Comparison of ENCODE assay signal across 15 cellular contexts in genomic region chr20:49291200-49291599, GRCh38. TPM values are rescaled to one million over a fixed set of nuclear protein-coding genes. Genes with fewer than 3 reads are reported as not detected.
DNase-seq lines count a peak whose midpoint lies in the region; ATAC-seq and TF ChIP-seq lines count a peak whose summit lies in the region.
"Had no signal": no experiment of that assay in that cellular context is flagged by ENCODE, and none has a peak within 500 bp of the region (broad histone marks: within the 10 kb centered on the region; RNA-seq: fewer than 3 reads in every experiment).

No MANE protein-coding gene starts in this region.

- no peak overlapping the region for H3K27ac ChIP-seq in upper lobe of right lung
- H3K27ac ChIP-seq in effector memory CD4-positive, alpha-beta T cell (ENCODE audit: insufficient read depth, low read length, poor library complexity, severe bottlenecking), result no peak overlapping the region
- H3K27ac ChIP-seq: BLaER1, brain microvascular endothelial cell, sigmoid colon had no signal

- peak overlapping the region; percentile 81 for H3K27ac Mint-ChIP-seq in stimulated activated naive CD8-positive, alpha-beta T cell treated with anti-CD3 and anti-CD28 coated beads, Interleukin-15, Interleukin-2, amounts not matched to agents 100 ng/mL and 50 ng/mL, for 24 hours
- H3K27ac Mint-ChIP-seq in T-cell, result peak overlapping the region; percentile 31 to 33
- H3K27ac Mint-ChIP-seq in endothelial cell (ENCODE audit: unreplicated experiment), result no peak overlapping the region
- H3K27ac Mint-ChIP-seq in type B pancreatic cell, result peak overlapping the region; percentile 86

- intact Hi-C loops in upper lobe of right lung (cut with DNase I), result no loop called here

- POLR2A ChIA-PET in T-cell (lab: Charles Lee), result interaction anchor here in 1 of 2 donors (1.1 kb wide), 1 partner anchor 11 kb away, joined by 3 read pairs; no protein-coding TSS in a partner anchor

- no peaks in the 10 kb centered on the region for H3K9me3 Mint-ChIP-seq in stimulated activated naive CD8-positive, alpha-beta T cell treated with anti-CD3 and anti-CD28 coated beads, Interleukin-15, Interleukin-2, amounts not matched to agents 100 ng/mL and 50 ng/mL, for 24 hours
- H3K9me3 Mint-ChIP-seq in T-cell (peaks cover 21 to 27% (median 27%) of the 10 kb centered on the region in 3 donors), endothelial cell (ENCODE audit: unreplicated experiment) (peaks cover 9% of the 10 kb centered on the region), type B pancreatic cell (peaks cover 17% of the 10 kb centered on the region)

- no peak overlapping the region for H3K4me3 Mint-ChIP-seq in stimulated activated naive CD8-positive, alpha-beta T cell treated with anti-CD3 and anti-CD28 coated beads, Interleukin-15, Interleukin-2, amounts not matched to agents 100 ng/mL and 50 ng/mL, for 24 hours
- no peak overlapping the region for H3K4me3 Mint-ChIP-seq in T-cell
- H3K4me3 Mint-ChIP-seq in endothelial cell (ENCODE audit: unreplicated experiment), result peak overlapping the region; percentile 8
- peak overlapping the region; percentile 44 for H3K4me3 Mint-ChIP-seq in type B pancreatic cell

- H3K4me1 Mint-ChIP-seq in stimulated activated naive CD8-positive, alpha-beta T cell treated with anti-CD3 and anti-CD28 coated beads, Interleukin-15, Interleukin-2, amounts not matched to agents 100 ng/mL and 50 ng/mL, for 24 hours (ENCODE audit: low read depth), result peaks cover 26% of the 10 kb centered on the region
- H3K4me1 Mint-ChIP-seq in T-cell (peaks cover 3 to 12% (median 7%) of the 10 kb centered on the region in 3 donors), endothelial cell (ENCODE audit: unreplicated experiment) (no peaks in the 10 kb centered on the region), type B pancreatic cell (ENCODE audit: unreplicated experiment) (peaks cover 13% of the 10 kb centered on the region)

- CTCF ChIA-PET in T-cell (lab: Charles Lee), result interaction anchor here in 1 of 2 donors (0.6 to 0.9 kb wide), 2 partner anchors 75 to 674 kb away, joined by 3 read pairs; no protein-coding TSS in a partner anchor

- ATAC-seq in stimulated activated naive CD8-positive, alpha-beta T cell treated with anti-CD3 and anti-CD28 coated beads, Interleukin-15, Interleukin-2, amounts not matched to agents 100 U/mL and 50 U/mL, for 24 hours, result no peak
- peak in 1 of 4 experiments; percentile 11 for ATAC-seq in T-cell (replicated peaks in 1 of 4)
- ATAC-seq in HG02759 (IDR thresholded peaks at IDR 0.05; ENCODE audit: unreplicated experiment), result no peak
- ATAC-seq in upper lobe of right lung, result no peak
- ATAC-seq: naive thymus-derived CD8-positive, alpha-beta T cell had no signal

- no peak for DNase-seq in stimulated activated naive CD8-positive, alpha-beta T cell treated with anti-CD3 and anti-CD28 coated beads, Interleukin-15, Interleukin-2, amounts not matched to agents 100 U/mL and 50 U/mL, for 24 hours
- DNase-seq in T-cell (no peak), endothelial cell (ENCODE audit: low spot score) (no peak), type B pancreatic cell (ENCODE audit: extremely low spot score, unreplicated experiment) (no peak), upper lobe of right lung (no peak)
- DNase-seq in effector memory CD4-positive, alpha-beta T cell, result no peak
- DNase-seq: brain microvascular endothelial cell; naive thymus-derived CD8-positive, alpha-beta T cell; NCI-H526 treated with DMSO at 0.1 percent for 48 hours; SHP77; sigmoid colon had no signal

- H3K4me3 ChIP-seq in upper lobe of right lung, result no peak overlapping the region
- no peak overlapping the region for H3K4me3 ChIP-seq in effector memory CD4-positive, alpha-beta T cell (ENCODE audit: insufficient read depth, low read depth, low read length, poor library complexity, severe bottlenecking)
- H3K4me3 ChIP-seq: BLaER1, HAP-1, sigmoid colon had no signal

- H3K36me3 ChIP-seq in upper lobe of right lung, result peaks cover 57% of the 10 kb centered on the region
- H3K36me3 ChIP-seq in effector memory CD4-positive, alpha-beta T cell (ENCODE audit: control insufficient read depth, insufficient read depth, low read length), result peaks cover 58% of the 10 kb centered on the region

- H3K27me3 ChIP-seq in upper lobe of right lung, result no peaks in the 10 kb centered on the region
- no peaks in the 10 kb centered on the region for H3K27me3 ChIP-seq in effector memory CD4-positive, alpha-beta T cell (replicated peaks; ENCODE audit: control insufficient read depth, insufficient read depth, low read length, poor library complexity, severe bottlenecking)
- H3K27me3 ChIP-seq: BLaER1, brain microvascular endothelial cell, sigmoid colon had no signal

- H3K9me3 ChIP-seq in upper lobe of right lung, result peaks cover 14% of the 10 kb centered on the region
- peaks cover 15% of the 10 kb centered on the region for H3K9me3 ChIP-seq in effector memory CD4-positive, alpha-beta T cell (ENCODE audit: control insufficient read depth, low read length)

- H3K4me1 ChIP-seq in upper lobe of right lung, result no peaks in the 10 kb centered on the region
- H3K4me1 ChIP-seq in effector memory CD4-positive, alpha-beta T cell (ENCODE audit: control insufficient read depth, insufficient read depth, low read length, poor library complexity, severe bottlenecking), result no peaks in the 10 kb centered on the region
- H3K4me1 ChIP-seq: BLaER1, HAP-1, sigmoid colon had no signal

- TF ChIP-seq CTCF in endothelial cell (IDR thresholded peaks at IDR 0.05; ENCODE audit: unreplicated experiment) (no peak), type B pancreatic cell (conservative IDR thresholded peaks at IDR 0.05) (no peak), upper lobe of right lung (IDR thresholded peaks at IDR 0.05) (no peak)

- no peaks in the 10 kb centered on the region for H3K27me3 Mint-ChIP-seq in stimulated activated naive CD8-positive, alpha-beta T cell treated with anti-CD3 and anti-CD28 coated beads, Interleukin-15, Interleukin-2, amounts not matched to agents 100 ng/mL and 50 ng/mL, for 24 hours
- H3K27me3 Mint-ChIP-seq in T-cell (no peaks in the 10 kb centered on the region), endothelial cell (ENCODE audit: unreplicated experiment) (peaks cover 2% of the 10 kb centered on the region), type B pancreatic cell (no peaks in the 10 kb centered on the region)
- H3K27me3 Mint-ChIP-seq: naive thymus-derived CD8-positive, alpha-beta T cell had no signal

- H3K36me3 Mint-ChIP-seq in stimulated activated naive CD8-positive, alpha-beta T cell treated with anti-CD3 and anti-CD28 coated beads, Interleukin-15, Interleukin-2, amounts not matched to agents 100 ng/mL and 50 ng/mL, for 24 hours (ENCODE audit: low read depth), result peaks cover 82% of the 10 kb centered on the region
- H3K36me3 Mint-ChIP-seq in T-cell (peaks cover 79% of the 10 kb centered on the region), endothelial cell (ENCODE audit: low read depth, unreplicated experiment) (peaks cover 61% of the 10 kb centered on the region), type B pancreatic cell (peaks cover 70% of the 10 kb centered on the region)

RNA-seq across cellular contexts. Expression of gene ZNFX1, which starts 13.3 kb away (rescaled TPM):
- total RNA-seq in T-cell (10 to 100 TPM; 53.8 to 72.2 (median 64.7) TPM), endothelial cell (ENCODE audit: unreplicated experiment) (25.0 TPM), type B pancreatic cell (ENCODE audit: low replicate concordance) (14.1 and 21.9 TPM in 2 replicates), upper lobe of right lung (54.4 TPM)

Comparison
In these comparisons a context has a peak if more than half of its experiments do, and no peak if none do; other contexts are left out.
1. H3K4me3 Mint-ChIP-seq: peak in endothelial cell (single experiment) and type B pancreatic cell (single experiment); none in stimulated activated naive CD8-positive, alpha-beta T cell treated with anti-CD3 and anti-CD28 coated beads, Interleukin-15, Interleukin-2, amounts not matched to agents 100 ng/mL and 50 ng/mL, for 24 hours (single experiment) and T-cell (0 of 3).